ENCODE assay signal across 2 cellular contexts in the genomic region with DNA sequence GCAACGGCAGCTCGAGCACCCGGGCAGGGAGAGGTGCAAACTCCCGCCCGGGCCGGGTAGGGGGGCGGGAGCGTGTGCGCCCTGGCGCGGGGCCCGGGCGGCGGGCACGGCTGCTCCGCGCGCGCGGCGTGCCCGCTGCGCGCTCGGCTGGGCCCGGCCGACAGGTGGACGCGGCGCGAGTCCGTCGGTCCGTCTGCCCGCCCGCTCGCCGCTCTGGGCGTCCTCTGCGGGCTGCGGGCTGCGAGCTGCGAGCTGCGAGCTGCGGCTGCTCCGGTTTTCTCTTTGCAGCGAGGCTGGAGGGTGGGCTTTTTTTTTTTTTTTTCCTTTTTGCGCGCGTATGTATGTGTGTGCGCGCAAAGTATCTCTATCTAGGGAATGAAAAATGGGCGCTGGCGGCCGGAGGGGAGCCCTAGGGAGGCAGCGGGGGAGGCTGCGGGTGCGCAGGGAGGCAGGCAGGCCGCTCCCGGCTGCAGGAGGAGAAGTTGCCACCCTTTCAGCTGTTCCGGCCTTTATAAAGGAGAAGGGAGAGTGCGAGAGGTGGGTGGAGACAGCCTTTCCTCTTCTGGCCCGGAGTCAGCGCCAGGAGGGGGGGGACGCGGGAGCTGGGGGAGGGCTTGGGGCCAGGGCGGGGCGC.
TF ChIP-seq lines count a peak whose summit lies in the region.

TSS of gene PDGFB (minus strand) at position 487 of the 634 bp plus-strand sequence. CDS start 1,019 bp downstream, outside the sequence.

TF ChIP-seq in SK-N-SH, 30 proteins besides CTCF, POLR2A, EP300 and RAD21 (continued from another document):
- TF ChIP-seq REST (IDR thresholded peaks at IDR 0.05; ENCODE audit: low read depth, low read length) (no peak), YY1 (IDR thresholded peaks at IDR 0.05; ENCODE audit: low read depth) (no peak), IRF3 (IDR thresholded peaks at IDR 0.05; ENCODE audit: low read depth, low read length) (no peak), TCF12 (IDR thresholded peaks at IDR 0.05) (no peak), FOXJ3 (CRISPR knock-in tag; IDR thresholded peaks at IDR 0.05) (no peak), JUND (IDR thresholded peaks at IDR 0.05) (no peak), FOSL2 (IDR thresholded peaks at IDR 0.05; ENCODE audit: borderline replicate concordance, low read depth) (no peak), CHD2 (IDR thresholded peaks at IDR 0.05; ENCODE audit: low read length, partially characterized antibody) (no peak)

TF ChIP-seq in SK-N-SH treated with all-trans-retinoic acid at 6 μM for 48 hours, 23 proteins besides CTCF, POLR2A, EP300 and RAD21 (continued from another document):
- TF ChIP-seq, protein P1, sequence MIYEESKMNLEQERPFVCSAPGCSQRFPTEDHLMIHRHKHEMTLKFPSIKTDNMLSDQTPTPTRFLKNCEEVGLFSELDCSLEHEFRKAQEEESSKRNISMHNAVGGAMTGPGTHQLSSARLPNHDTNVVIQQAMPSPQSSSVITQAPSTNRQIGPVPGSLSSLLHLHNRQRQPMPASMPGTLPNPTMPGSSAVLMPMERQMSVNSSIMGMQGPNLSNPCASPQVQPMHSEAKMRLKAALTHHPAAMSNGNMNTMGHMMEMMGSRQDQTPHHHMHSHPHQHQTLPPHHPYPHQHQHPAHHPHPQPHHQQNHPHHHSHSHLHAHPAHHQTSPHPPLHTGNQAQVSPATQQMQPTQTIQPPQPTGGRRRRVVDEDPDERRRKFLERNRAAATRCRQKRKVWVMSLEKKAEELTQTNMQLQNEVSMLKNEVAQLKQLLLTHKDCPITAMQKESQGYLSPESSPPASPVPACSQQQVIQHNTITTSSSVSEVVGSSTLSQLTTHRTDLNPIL (CRISPR knock-in tag; IDR thresholded peaks at IDR 0.05; ENCODE audit: low read depth), result no peak
- TF ChIP-seq ZNF565 (CRISPR knock-in tag; conservative IDR thresholded peaks at IDR 0.05; ENCODE audit: low read depth) (no peak), ZFP3 (CRISPR knock-in tag; IDR thresholded peaks at IDR 0.05) (no peak)
